ENCODE assay signal across 12 cellular contexts in genomic region chr1:53115403-53116306, GRCh38. TPM values are rescaled to one million over a fixed set of nuclear protein-coding genes. Genes with fewer than 3 reads are reported as not detected.
DNase-seq lines count a peak whose midpoint lies in the region; ATAC-seq and TF ChIP-seq lines count a peak whose summit lies in the region.
"Had no signal": no experiment of that assay in that cellular context is flagged by ENCODE, and none has a peak within 500 bp of the region (broad histone marks: within the 10 kb centered on the region; RNA-seq: fewer than 3 reads in every experiment).

No MANE protein-coding gene starts in this region.

- no peak for TF ChIP-seq POLR2A in testis (IDR thresholded peaks at IDR 0.05)

- intact Hi-C loops in Right ventricle myocardium inferior (cut with DNase I) (no loop called here), left lung (cut with DNase I) (no loop called here), testis (cut with DNase I; ENCODE audit: low total_unique reads) (no loop called here)

- peak; percentile 66 to 89 for DNase-seq in cardiac muscle cell (ENCODE audit: low read depth in 1 of 2, low spot score in 1 of 2)
- DNase-seq in Right ventricle myocardium inferior (ENCODE audit: missing footprints): no peak
- peak in 1 of 2 donors; percentile 77 for DNase-seq in left lung
- peak; percentile 79 for DNase-seq in testis
- DNase-seq in NCI-H345 treated with DMSO at 0.1 percent for 48 hours (lab: John Stamatoyannopoulos, UW; ENCODE audit: unreplicated experiment): no peak
- no peak for DNase-seq in natural killer cell treated with Interleukin-12 subunit alpha and Interleukin-12 subunit beta and Interleukin-15 and Interleukin-18, amount 100 ng/mL, for 72 hours (ENCODE audit: low spot score)
- DNase-seq: activated T-cell treated with anti-CD3 and anti-CD28 coated beads, Interleukin-2, amount 50 U/mL, for 72 hours had no signal

- H3K4me3 Mint-ChIP-seq in natural killer cell treated with Interleukin-12 subunit alpha and Interleukin-12 subunit beta and Interleukin-15 and Interleukin-18, amount 100 ng/mL, for 72 hours: no peak overlapping the region
- H3K4me3 Mint-ChIP-seq: activated T-cell treated with anti-CD3 and anti-CD28 coated beads, Interleukin-2, amount 50 U/mL, for 72 hours had no signal

- H3K4me1 ChIP-seq in cardiac muscle cell (ENCODE audit: low read depth) (peaks cover 12% of the 10 kb centered on the region), left lung (peaks cover 6 to 7% of the 10 kb centered on the region in 2 donors), testis (peaks cover 25% of the 10 kb centered on the region)

- 52 to 72% methylated on average over 8 to 19 of the region's 20 CpGs for WGBS in testis, 2 donors

- H3K27ac ChIP-seq in cardiac muscle cell: no peak overlapping the region
- peak overlapping the region; percentile 99 for H3K27ac ChIP-seq in VCaP
- H3K27ac ChIP-seq in left lung: no peak overlapping the region
- peak overlapping the region; percentile 19 to 68 for H3K27ac ChIP-seq in testis
- H3K27ac ChIP-seq: suprapubic skin had no signal

- no peak for TF ChIP-seq CTCF in cardiac muscle cell (IDR thresholded peaks at IDR 0.05; ENCODE audit: low read depth, low read length)
- TF ChIP-seq CTCF in VCaP (conservative IDR thresholded peaks at IDR 0.05): no peak
- no peak for TF ChIP-seq CTCF in left lung (IDR thresholded peaks at IDR 0.05)
- TF ChIP-seq CTCF in testis (IDR thresholded peaks at IDR 0.05): no peak

- H3K36me3 ChIP-seq in cardiac muscle cell: no peaks in the 10 kb centered on the region
- no peaks in the 10 kb centered on the region for H3K36me3 ChIP-seq in left lung
- H3K36me3 ChIP-seq in testis (ENCODE audit: low read depth, missing control alignments): no peaks in the 10 kb centered on the region
- H3K36me3 ChIP-seq: suprapubic skin had no signal

- H3K27me3 ChIP-seq in cardiac muscle cell (peaks cover 17% of the 10 kb centered on the region), left lung (no peaks in the 10 kb centered on the region), testis (no peaks in the 10 kb centered on the region)
- H3K27me3 ChIP-seq: suprapubic skin had no signal

- H3K4me3 ChIP-seq in cardiac muscle cell: no peak overlapping the region
- H3K4me3 ChIP-seq in left lung: no peak overlapping the region
- H3K4me3 ChIP-seq in testis: no peak overlapping the region
- H3K4me3 ChIP-seq: suprapubic skin had no signal

- H3K9me3 ChIP-seq in cardiac muscle cell (ENCODE audit: low read depth) (no peaks in the 10 kb centered on the region), left lung (peaks cover 0 to 3% of the 10 kb centered on the region in 2 donors), testis (no peaks in the 10 kb centered on the region)
- H3K9me3 ChIP-seq: suprapubic skin had no signal

- no peak for ATAC-seq in Right ventricle myocardium inferior
- ATAC-seq in left lung: peak; percentile 37
- ATAC-seq in natural killer cell treated with Interleukin-12 subunit alpha and Interleukin-12 subunit beta and Interleukin-15 and Interleukin-18, amount 100 ng/mL, for 72 hours: no peak
- ATAC-seq in GM21367 (IDR thresholded peaks at IDR 0.05; ENCODE audit: unreplicated experiment): no peak
- ATAC-seq: activated CD4-positive, CD25-positive, alpha-beta regulatory T cell treated with anti-CD3 and anti-CD28 coated beads, Interleukin-2, amount 50 U/mL, for 24 hours; activated T-cell treated with anti-CD3 and anti-CD28 coated beads, Interleukin-2, amount 50 U/mL, for 72 hours had no signal

- peaks cover 7 to 10% of the 10 kb centered on the region in 2 donors for H3K4me1 Mint-ChIP-seq in natural killer cell treated with Interleukin-12 subunit alpha and Interleukin-12 subunit beta and Interleukin-15 and Interleukin-18, amount 100 ng/mL, for 72 hours (ENCODE audit: low read depth in 2 of 2)

- no peaks in the 10 kb centered on the region for H3K9me3 Mint-ChIP-seq in natural killer cell treated with Interleukin-12 subunit alpha and Interleukin-12 subunit beta and Interleukin-15 and Interleukin-18, amount 100 ng/mL, for 72 hours

- no peaks in the 10 kb centered on the region for H3K27me3 Mint-ChIP-seq in natural killer cell treated with Interleukin-12 subunit alpha and Interleukin-12 subunit beta and Interleukin-15 and Interleukin-18, amount 100 ng/mL, for 72 hours

- H3K36me3 Mint-ChIP-seq in natural killer cell treated with Interleukin-12 subunit alpha and Interleukin-12 subunit beta and Interleukin-15 and Interleukin-18, amount 100 ng/mL, for 72 hours: no peaks in the 10 kb centered on the region

- no peak overlapping the region for H3K27ac Mint-ChIP-seq in natural killer cell treated with Interleukin-12 subunit alpha and Interleukin-12 subunit beta and Interleukin-15 and Interleukin-18, amount 100 ng/mL, for 72 hours
- H3K27ac Mint-ChIP-seq: activated T-cell treated with anti-CD3 and anti-CD28 coated beads, Interleukin-2, amount 50 U/mL, for 72 hours had no signal

RNA-seq across cellular contexts. Expression of gene SLC1A7, which starts 26.8 kb away (rescaled TPM):
- total RNA-seq in cardiac muscle cell: not detected in 2 replicates
- 0.15 TPM in 1 of 2 replicates, not detected in the other for polyA plus RNA-seq in cardiac muscle cell
- not detected for total RNA-seq in Right ventricle myocardium inferior
- total RNA-seq in left lung: 1 to 10 TPM in 1 of 2 donors, under 1 TPM in 1; 0.44 to 1.2 TPM
- total RNA-seq in testis: 1 to 10 TPM in 1 of 2 donors, under 1 TPM in 1; 0.47 to 1.2 TPM
- 0.32 TPM for polyA plus RNA-seq in testis (ENCODE audit: insufficient read depth, low read depth, low replicate concordance)
- 1 to 10 TPM in 1 of 2 donors, under 1 TPM in 1; 0.29 to 1.1 TPM for total RNA-seq in natural killer cell treated with Interleukin-12 subunit alpha and Interleukin-12 subunit beta and Interleukin-15 and Interleukin-18, amount 100 ng/mL, for 72 hours
- total RNA-seq: activated T-cell treated with anti-CD3 and anti-CD28 coated beads, Interleukin-2, amount 50 U/mL, for 72 hours; suprapubic skin had no signal
- polyA plus RNA-seq: keratinocyte had no signal

RNA-seq across cellular contexts. Expression of gene PODN, which starts 53.6 kb away (rescaled TPM):
- total RNA-seq in cardiac muscle cell (3.7 and 6.5 TPM in 2 replicates), Right ventricle myocardium inferior (35.3 TPM), left lung (10 to 100 TPM; 48.7 to 48.8 TPM), testis (100 to 1,000 TPM in 1 of 2 donors, 10 to 100 TPM in 1; 87.5 to 104 TPM)
- polyA plus RNA-seq in cardiac muscle cell (2.6 and 2.8 TPM in 2 replicates), testis (ENCODE audit: insufficient read depth, low read depth, low replicate concordance) (69.3 TPM)
- total RNA-seq in natural killer cell treated with Interleukin-12 subunit alpha and Interleukin-12 subunit beta and Interleukin-15 and Interleukin-18, amount 100 ng/mL, for 72 hours: not detected
- total RNA-seq: activated T-cell treated with anti-CD3 and anti-CD28 coated beads, Interleukin-2, amount 50 U/mL, for 72 hours had no signal
- polyA plus RNA-seq: keratinocyte had no signal

Comparison
In these comparisons a context has a peak if more than half of its experiments do, and no peak if none do; other contexts are left out.
1. DNase-seq: peak in cardiac muscle cell (2 of 2) and testis (single experiment); none in Right ventricle myocardium inferior (single experiment), NCI-H345 treated with DMSO at 0.1 percent for 48 hours (single experiment) and natural killer cell treated with Interleukin-12 subunit alpha and Interleukin-12 subunit beta and Interleukin-15 and Interleukin-18, amount 100 ng/mL, for 72 hours (single experiment).
2. H3K27ac ChIP-seq: peak in VCaP (single experiment) and testis (2 of 2); none in cardiac muscle cell (single experiment) and left lung (0 of 2).